Comparison of ENCODE assay signal across 8 cellular contexts in genomic region chr10:28668363-28669226, GRCh38. TPM values are rescaled to one million over a fixed set of nuclear protein-coding genes. Genes with fewer than 3 reads are reported as not detected.
DNase-seq lines count a peak whose midpoint lies in the region; ATAC-seq and TF ChIP-seq lines count a peak whose summit lies in the region.

No MANE protein-coding gene starts in this region.

- no peak overlapping the region for H2BK15ac ChIP-seq in mesenchymal stem cell (ENCODE audit: low read depth, poor library complexity, severe bottlenecking)

- H3K9me3 Mint-ChIP-seq in activated CD4-positive, alpha-beta T cell treated with anti-CD3 and anti-CD28 coated beads for 36 hours (ENCODE audit: low read depth), result no peaks in the 10 kb centered on the region

- no peak overlapping the region for H2AK5ac ChIP-seq in mesenchymal stem cell (ENCODE audit: low read length, severe bottlenecking)

- peak overlapping the region; percentile 67 for H2AFZ ChIP-seq in mesenchymal stem cell (ENCODE audit: low read depth, low read length)

- no peak overlapping the region for H3K14ac ChIP-seq in mesenchymal stem cell (ENCODE audit: low read length in 2 of 2)

- peak overlapping the region; percentile 63 for H3K4me3 Mint-ChIP-seq in activated CD4-positive, alpha-beta T cell treated with anti-CD3 and anti-CD28 coated beads for 36 hours

- H3K27ac Mint-ChIP-seq in activated CD4-positive, alpha-beta T cell treated with anti-CD3 and anti-CD28 coated beads for 36 hours, result no peak overlapping the region

- H3K23ac ChIP-seq in mesenchymal stem cell (ENCODE audit: low read length in 2 of 2), result peak overlapping the region in 1 of 2 experiments; percentile 46

- peaks cover 54% of the 10 kb centered on the region for H3K27me3 Mint-ChIP-seq in activated CD4-positive, alpha-beta T cell treated with anti-CD3 and anti-CD28 coated beads for 36 hours

- peak overlapping the region; percentile 74 for H3K9ac ChIP-seq in HUES64 (ENCODE audit: low read depth, low read length)
- H3K9ac ChIP-seq in mesenchymal stem cell (ENCODE audit: low read length), result peak overlapping the region; percentile 82

- POLR2A ChIA-PET in activated CD4-positive, alpha-beta T cell treated with anti-CD3 and anti-CD28 coated beads for 36 hours (lab: Charles Lee), result no interaction called here

- peak overlapping the region; percentile 43 for H2BK120ac ChIP-seq in mesenchymal stem cell (ENCODE audit: low read depth, low read length)

- CTCF ChIA-PET in activated CD4-positive, alpha-beta T cell treated with anti-CD3 and anti-CD28 coated beads for 36 hours (lab: Charles Lee), result no interaction called here

- H3K36me3 ChIP-seq in HUES64 (ENCODE audit: insufficient read depth, low read length) (no peaks in the 10 kb centered on the region), ectodermal cell (ENCODE audit: control insufficient read depth, insufficient read depth, low read length) (no peaks in the 10 kb centered on the region), mesenchymal stem cell (ENCODE audit: control insufficient read depth in 1 of 2, insufficient read depth in 2 of 2, low read depth in 1 of 2, low read length in 2 of 2) (no peaks in the 10 kb centered on the region)

- peaks cover 51% of the 10 kb centered on the region for H3K27me3 ChIP-seq in HUES64 (ENCODE audit: insufficient read depth, low read length)
- peaks cover 73% of the 10 kb centered on the region for H3K27me3 ChIP-seq in ectodermal cell (ENCODE audit: control insufficient read depth, insufficient read depth, low read length, poor library complexity, severe bottlenecking)
- H3K27me3 ChIP-seq in mesenchymal stem cell (ENCODE audit: control insufficient read depth in 1 of 2, insufficient read depth in 1 of 2, low read length in 2 of 2), result peaks cover 35 to 59% of the 10 kb centered on the region in 2 experiments

- no peak overlapping the region for H3K4ac ChIP-seq in mesenchymal stem cell (ENCODE audit: low read depth in 1 of 2, low read length in 2 of 2)

- intact Hi-C loops in activated CD4-positive, alpha-beta T cell treated with anti-CD3 and anti-CD28 coated beads for 36 hours (cut with DNase I, micrococcal nuclease), result loop anchor here in 1 of 2 experiments (1.0 to 10.0 kb wide), 2 partner anchors 9 to 466 kb away; partner anchors contain the start of gene BAMBI

- no peaks in the 10 kb centered on the region for H3K9me3 ChIP-seq in HUES64 (ENCODE audit: insufficient read depth, low read depth, low read length)
- no peaks in the 10 kb centered on the region for H3K9me3 ChIP-seq in ectodermal cell (ENCODE audit: control insufficient read depth, low read length)
- peaks cover 7% of the 10 kb centered on the region for H3K9me3 ChIP-seq in mesenchymal stem cell (ENCODE audit: control insufficient read depth, low read length)

- H3K18ac ChIP-seq in mesenchymal stem cell (ENCODE audit: low read depth in 1 of 2, low read length in 2 of 2), result peak overlapping the region; percentile 16 to 83

- WGBS in HUES64, result 1% methylated on average over 59 of the region's 59 CpGs
- WGBS in ectodermal cell, 2 experiments, result 2 to 3% methylated on average over 59 of the region's 59 CpGs
- 1% methylated on average over 39 of the region's 59 CpGs for WGBS in mesenchymal stem cell

- H3K4me1 Mint-ChIP-seq in activated CD4-positive, alpha-beta T cell treated with anti-CD3 and anti-CD28 coated beads for 36 hours, result peaks cover 13% of the 10 kb centered on the region

- H3K79me1 ChIP-seq in mesenchymal stem cell (replicated peaks; ENCODE audit: low read length, poor library complexity, severe bottlenecking), result no peaks in the 10 kb centered on the region

- no peak overlapping the region for H3K27ac ChIP-seq in HUES64 (ENCODE audit: low read depth, low read length)
- no peak overlapping the region for H3K27ac ChIP-seq in ectodermal cell (ENCODE audit: insufficient read depth, low read depth, low read length, poor library complexity, severe bottlenecking)
- no peak overlapping the region for H3K27ac ChIP-seq in mesenchymal stem cell (ENCODE audit: low read length, poor library complexity, severe bottlenecking)

- H3K4me3 ChIP-seq in AG09309 (ENCODE audit: control insufficient read depth, low read depth, low read length), result peak overlapping the region; percentile 20
- peak overlapping the region; percentile 76 for H3K4me3 ChIP-seq in HUES64 (ENCODE audit: low read length)
- peak overlapping the region; percentile 50 for H3K4me3 ChIP-seq in ectodermal cell (ENCODE audit: insufficient read depth, low read depth, low read length)
- peak overlapping the region; percentile 51 to 82 for H3K4me3 ChIP-seq in mesenchymal stem cell (ENCODE audit: insufficient read depth in 1 of 2, low read depth in 1 of 2, low read length in 2 of 2)

- H2BK12ac ChIP-seq in mesenchymal stem cell (ENCODE audit: low read length in 2 of 2), result peak overlapping the region in 1 of 2 experiments; percentile 80

- H4K8ac ChIP-seq in mesenchymal stem cell (ENCODE audit: low read length), result peak overlapping the region; percentile 86

- peak overlapping the region; percentile 93 for H3K4me2 ChIP-seq in mesenchymal stem cell (ENCODE audit: low read length, poor library complexity, severe bottlenecking)

- H3K36me3 Mint-ChIP-seq in activated CD4-positive, alpha-beta T cell treated with anti-CD3 and anti-CD28 coated beads for 36 hours (ENCODE audit: low read depth), result no peaks in the 10 kb centered on the region

- H3K4me1 ChIP-seq in HUES64 (ENCODE audit: insufficient read depth, low read length), result no peaks in the 10 kb centered on the region
- H3K4me1 ChIP-seq in ectodermal cell (ENCODE audit: control insufficient read depth, insufficient read depth, low read length), result no peaks in the 10 kb centered on the region
- peaks cover 5% of the 10 kb centered on the region for H3K4me1 ChIP-seq in mesenchymal stem cell (ENCODE audit: control insufficient read depth, insufficient read depth, low read depth, low read length)

- peak overlapping the region; percentile 12 for H4K91ac ChIP-seq in mesenchymal stem cell (ENCODE audit: low read length)

- H2BK5ac ChIP-seq in mesenchymal stem cell (ENCODE audit: low read depth, low read length, poor library complexity, severe bottlenecking), result no peak overlapping the region

- DNase-seq in AG09309 (ENCODE audit: low read depth), result no peak
- peak; percentile 77 for DNase-seq in activated CD4-positive, alpha-beta T cell treated with anti-CD3 and anti-CD28 coated beads for 36 hours
- DNase-seq in mesenchymal stem cell, result peak; percentile 56
- DNase-seq in stimulated activated naive CD8-positive, alpha-beta T cell treated with anti-CD3 and anti-CD28 coated beads, Interleukin-15, Interleukin-2, amounts not matched to agents 100 U/mL and 50 U/mL, for 24 hours, result peak; percentile 54
- DNase-seq in OCI-M1 (lab: John Stamatoyannopoulos, UW), result no peak
- DNase-seq in NOMO-1 (lab: John Stamatoyannopoulos, UW; ENCODE audit: unreplicated experiment in 2 of 2), result no peak

- no peak for TF ChIP-seq CTCF in AG09309 (IDR thresholded peaks at IDR 0.05; ENCODE audit: control insufficient read depth, insufficient read depth, low read depth, low read length, missing control alignments)

- peak; percentile 99 for ATAC-seq in activated CD4-positive, alpha-beta T cell treated with anti-CD3 and anti-CD28 coated beads for 36 hours
- peak; percentile 79 for ATAC-seq in stimulated activated naive CD8-positive, alpha-beta T cell treated with anti-CD3 and anti-CD28 coated beads, Interleukin-15, Interleukin-2, amounts not matched to agents 100 U/mL and 50 U/mL, for 24 hours

RNA-seq across cellular contexts. Expression of gene BAMBI, which starts 8.7 kb away (rescaled TPM):
- 19.1 TPM for polyA plus RNA-seq in HUES64 (2013, experiment 1 of 2)
- 20.6 TPM for polyA plus RNA-seq in HUES64 (2013, experiment 2 of 2)
- under 1 TPM; 0.09 to 0.16 TPM for total RNA-seq in activated CD4-positive, alpha-beta T cell treated with anti-CD3 and anti-CD28 coated beads for 36 hours
- polyA plus RNA-seq in ectodermal cell (2013, experiment 1 of 4), result 2.9 TPM
- 3.4 TPM for polyA plus RNA-seq in ectodermal cell (2013, experiment 2 of 4)
- polyA plus RNA-seq in ectodermal cell (2013, experiment 3 of 4), result 6.1 TPM
- polyA plus RNA-seq in ectodermal cell (2013, experiment 4 of 4), result 5.9 TPM
- polyA plus RNA-seq in mesenchymal stem cell (2013, experiment 1 of 2), result 156 TPM
- polyA plus RNA-seq in mesenchymal stem cell (2013, experiment 2 of 2), result 155 TPM

Comparison
In these comparisons a context has a peak if more than half of its experiments do, and no peak if none do; other contexts are left out.
1. DNase-seq: peak in activated CD4-positive, alpha-beta T cell treated with anti-CD3 and anti-CD28 coated beads for 36 hours (single experiment), mesenchymal stem cell (single experiment) and stimulated activated naive CD8-positive, alpha-beta T cell treated with anti-CD3 and anti-CD28 coated beads, Interleukin-15, Interleukin-2, amounts not matched to agents 100 U/mL and 50 U/mL, for 24 hours (single experiment); none in AG09309 (single experiment), OCI-M1 (single experiment) and NOMO-1 (0 of 2).
2. H3K4me3 ChIP-seq: peak in every context shown above with its lines; median percentile 76 in HUES64; 66 in mesenchymal stem cell; 50 in ectodermal cell; 20 in AG09309.